ENCODE assay signal across 23 cellular contexts in the genomic region with DNA sequence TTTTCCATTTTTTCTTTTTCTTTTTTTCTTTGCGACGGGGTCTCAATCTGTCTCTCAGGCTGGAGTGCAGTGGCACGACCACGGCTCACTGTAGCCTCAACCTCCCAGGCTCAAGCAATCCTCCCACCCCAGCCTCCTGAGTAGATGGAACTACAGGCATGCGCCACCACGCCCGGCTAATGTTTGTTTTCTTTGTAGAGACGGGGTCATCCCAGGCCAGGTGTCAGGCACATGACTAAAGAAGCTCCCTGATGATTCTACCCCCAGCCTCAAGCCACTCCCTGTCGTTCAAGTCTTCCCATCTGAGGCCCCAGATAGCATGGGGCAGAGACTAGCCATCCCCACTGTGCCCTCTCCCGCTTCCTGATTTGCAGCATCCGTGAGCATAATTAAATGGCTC. TPM values are rescaled to one million over a fixed set of nuclear protein-coding genes. Genes with fewer than 3 reads are reported as not detected.
DNase-seq lines count a peak whose midpoint lies in the region; ATAC-seq, FAIRE-seq and TF ChIP-seq lines count a peak whose summit lies in the region.
"Had no signal": no experiment of that assay in that cellular context is flagged by ENCODE, and none has a peak within 500 bp of the region (broad histone marks: within the 10 kb centered on the region; RNA-seq: fewer than 3 reads in every experiment).

No MANE protein-coding gene starts in this region.

- no peaks in the 10 kb centered on the region for H3K27me3 Mint-ChIP-seq in Caco-2 (ENCODE audit: insufficient read depth, unreplicated experiment)
- H3K27me3 Mint-ChIP-seq in WTC11 (ENCODE audit: low read depth) = peaks cover 10% of the 10 kb centered on the region
- H3K27me3 Mint-ChIP-seq: CD4-positive, alpha-beta T cell had no signal

- no TSS peak for BruUV-seq in Caco-2 (replicated peaks; lab: Mats Ljungman, UMichigan)

- CTCF ChIA-PET in A549 (lab: Yijun Ruan, JAX) (no interaction called here), Caco-2 (lab: Charles Lee) (no interaction called here), WTC11 (lab: Charles Lee) (interaction anchor here (0.5 to 1.1 kb wide), 4 partner anchors 27 to 261 kb away, joined by 3 to 5 read pairs (median 4); no protein-coding TSS in a partner anchor)

- peaks cover 5% of the 10 kb centered on the region for H3K9me3 Mint-ChIP-seq in Caco-2 (ENCODE audit: unreplicated experiment)
- H3K9me3 Mint-ChIP-seq in WTC11 = no peaks in the 10 kb centered on the region
- H3K9me3 Mint-ChIP-seq: CD4-positive, alpha-beta T cell had no signal

- H3K36me3 Mint-ChIP-seq in Caco-2 (ENCODE audit: insufficient read depth, unreplicated experiment) = no peaks in the 10 kb centered on the region
- no peaks in the 10 kb centered on the region for H3K36me3 Mint-ChIP-seq in WTC11

- no peak for TF ChIP-seq EP300 in A549 (IDR thresholded peaks at IDR 0.05)
- TF ChIP-seq EP300 in tibial nerve (IDR thresholded peaks at IDR 0.05) = no peak

- no peaks in the 10 kb centered on the region for H3K36me3 ChIP-seq in Caco-2 (ENCODE audit: control insufficient read depth, insufficient read depth, low read length)
- H3K36me3 ChIP-seq in neuronal stem cell (replicated peaks in 1 of 2; ENCODE audit: control insufficient read depth in 2 of 2, insufficient read depth in 2 of 2, low read length in 2 of 2) = no peaks in the 10 kb centered on the region
- H3K36me3 ChIP-seq in tibial nerve = no peaks in the 10 kb centered on the region

- DNase-seq in A549 (ENCODE audit: low read depth in 1 of 2, low spot score in 1 of 2) = peak in 1 of 2 experiments; percentile 51
- DNase-seq in Caco-2 = peak; percentile 64 to 82
- no peak for DNase-seq in WTC11 (ENCODE audit: low spot score)
- no peak for DNase-seq in neuronal stem cell (ENCODE audit: low spot score)
- DNase-seq in SIG-M5 treated with dmso at 0.1 percent for 504 hours (lab: John Stamatoyannopoulos, UW; ENCODE audit: unreplicated experiment) = no peak
- DNase-seq in effector CD8-positive, alpha-beta T cell (lab: John Stamatoyannopoulos, UW) = no peak
- no peak for DNase-seq in tibial nerve (ENCODE audit: low spot score in 2 of 2)
- DNase-seq: AML-193; CD4-positive, alpha-beta T cell; DMS153; DND-41; EL; GM23248; HCEC 1CT; IMR-90; KBM-7 had no signal

- H3K4me1 ChIP-seq in A549 (peaks cover 41% of the 10 kb centered on the region), Caco-2 (peaks cover 61% of the 10 kb centered on the region), neuronal stem cell (ENCODE audit: control insufficient read depth in 2 of 2, insufficient read depth in 1 of 2, low read depth in 1 of 2, low read length in 2 of 2) (peaks cover 4 to 9% of the 10 kb centered on the region in 2 donors), tibial nerve (no peaks in the 10 kb centered on the region)

- intact Hi-C loops in Caco-2 (cut with micrococcal nuclease; ENCODE audit: unreplicated experiment) = no loop called here

- no peak overlapping the region for H3K4ac ChIP-seq in neuronal stem cell (ENCODE audit: low read length)

- H2BK15ac ChIP-seq in neuronal stem cell (ENCODE audit: low read length) = no peak overlapping the region

- no peaks in the 10 kb centered on the region for H3K79me1 ChIP-seq in neuronal stem cell (ENCODE audit: low read depth, low read length)

- H3K18ac ChIP-seq in neuronal stem cell (ENCODE audit: low read length) = no peak overlapping the region

- H3K9me3 ChIP-seq in A549 = no peaks in the 10 kb centered on the region
- no peaks in the 10 kb centered on the region for H3K9me3 ChIP-seq in Caco-2
- H3K9me3 ChIP-seq in neuronal stem cell (replicated peaks in 1 of 2; ENCODE audit: control insufficient read depth in 2 of 2, insufficient read depth in 1 of 2, low read depth in 1 of 2, low read length in 2 of 2) = no peaks in the 10 kb centered on the region
- H3K9me3 ChIP-seq in tibial nerve = no peaks in the 10 kb centered on the region

- WGBS in A549 (ENCODE audit: missing lambda C conversion rate) = 67% methylated on average over 11 of the region's 11 CpGs
- WGBS in neuronal stem cell (ENCODE audit: extremely low coverage in 2 of 2, insufficient read length in 2 of 2, insufficient replicate concordance in 1 of 2), 2 donors = no CpG with 5 or more reads among the region's 11 CpGs
- WGBS in tibial nerve, 2 donors = 80 to 85% methylated on average over 11 of the region's 11 CpGs

- H3K4me2 ChIP-seq in A549 (peak overlapping the region; percentile 37; the same call in 2 of the 3 replicates), neuronal stem cell (ENCODE audit: insufficient read depth, low read length, poor library complexity, severe bottlenecking) (no peak overlapping the region)

- no peak overlapping the region for H2BK120ac ChIP-seq in neuronal stem cell (ENCODE audit: low read depth, low read length)

- no peak overlapping the region for H4K8ac ChIP-seq in neuronal stem cell (ENCODE audit: low read depth, low read length)

- H3K9ac ChIP-seq in neuronal stem cell (ENCODE audit: low read depth, low read length, poor library complexity) = no peak overlapping the region
- H3K9ac ChIP-seq: GM23248 had no signal

- H3K4me1 Mint-ChIP-seq in Caco-2 (ENCODE audit: low read depth, unreplicated experiment) (peaks cover 45% of the 10 kb centered on the region), WTC11 (peaks cover 25% of the 10 kb centered on the region)

- H3K27ac Mint-ChIP-seq in Caco-2 (ENCODE audit: unreplicated experiment) (peak overlapping the region; percentile 71), WTC11 (no peak overlapping the region)
- H3K27ac Mint-ChIP-seq: CD4-positive, alpha-beta T cell had no signal

- TF ChIP-seq POLR2A in A549 (IDR thresholded peaks at IDR 0.05; ENCODE audit: low read length) (no peak), tibial nerve (IDR thresholded peaks at IDR 0.05) (no peak)

- H3K27me3 ChIP-seq in Caco-2 (replicated peaks; ENCODE audit: control insufficient read depth, insufficient read depth, low read length) (no peaks in the 10 kb centered on the region), neuronal stem cell (ENCODE audit: control insufficient read depth in 3 of 3, insufficient read depth in 3 of 3, low read depth in 1 of 3, low read length in 3 of 3) (no peaks in the 10 kb centered on the region), tibial nerve (no peaks in the 10 kb centered on the region)

- POLR2A ChIA-PET in A549 (lab: Yijun Ruan, JAX) (no interaction called here), Caco-2 (lab: Charles Lee) (interaction anchor here (0.6 kb wide), 1 partner anchor 14 kb away, joined by 5 read pairs; no protein-coding TSS in a partner anchor), WTC11 (lab: Charles Lee) (interaction anchor here (0.7 kb wide), 1 partner anchor 75 kb away, joined by 8 read pairs; no protein-coding TSS in a partner anchor)

- peak overlapping the region in 1 of 2 experiments; percentile 40; a peak in 2 of 6 replicates for H3K27ac ChIP-seq in A549
- H3K27ac ChIP-seq in neuronal stem cell (replicated peaks; ENCODE audit: low read length) = no peak overlapping the region
- H3K27ac ChIP-seq in tibial nerve = no peak overlapping the region
- H3K27ac ChIP-seq: C4-2B, GM23248, HL-60 had no signal

- no peak overlapping the region for H3K23ac ChIP-seq in neuronal stem cell (ENCODE audit: low read depth, low read length, poor library complexity)

- H2AK5ac ChIP-seq in neuronal stem cell (ENCODE audit: low read depth, low read length) = peak overlapping the region; percentile 47

- no peak overlapping the region for H4K91ac ChIP-seq in neuronal stem cell (ENCODE audit: low read depth, low read length, poor library complexity)

- ATAC-seq in A549 (peak in 1 of 2 experiments; percentile 46; a peak in 3 of 6 replicates), WTC11 (peak; percentile 38)

- no peak for TF ChIP-seq RAD21 in A549 (conservative IDR thresholded peaks at IDR 0.05 in 1 of 2, IDR thresholded peaks at IDR 0.05 in 1 of 2)

- H2AFZ ChIP-seq in neuronal stem cell (ENCODE audit: low read length) = no peak overlapping the region
- H2AFZ ChIP-seq: GM23248 had no signal

- peak overlapping the region; percentile 6 for H3K4me3 Mint-ChIP-seq in Caco-2 (ENCODE audit: unreplicated experiment)
- no peak overlapping the region for H3K4me3 Mint-ChIP-seq in WTC11
- H3K4me3 Mint-ChIP-seq: CD4-positive, alpha-beta T cell had no signal

- FAIRE-seq in A549 (lab: Jason Lieb, UNC) = no peak
- FAIRE-seq: A204.1, G401.6, GM12891, GM19239, H54 had no signal

- no peak overlapping the region for H3K4me3 ChIP-seq in A549
- no peak overlapping the region for H3K4me3 ChIP-seq in Caco-2 (ENCODE audit: low read depth, low read length)
- H3K4me3 ChIP-seq in neuronal stem cell (ENCODE audit: low read length in 2 of 2) = no peak overlapping the region
- no peak overlapping the region for H3K4me3 ChIP-seq in tibial nerve
- H3K4me3 ChIP-seq: GM23248 had no signal

- H2BK12ac ChIP-seq in neuronal stem cell (ENCODE audit: low read length) = peak overlapping the region; percentile 26

- H3K14ac ChIP-seq in neuronal stem cell (ENCODE audit: low read length) = no peak overlapping the region

- TF ChIP-seq CTCF in A549 (IDR thresholded peaks at IDR 0.05) (no peak), Caco-2 (IDR thresholded peaks at IDR 0.05; ENCODE audit: insufficient read depth in 1 of 2, low read depth in 1 of 2, low read length in 1 of 2, severe bottlenecking in 1 of 2, unreplicated experiment in 1 of 2) (no peak), WTC11 (IDR thresholded peaks at IDR 0.05) (no peak), tibial nerve (IDR thresholded peaks at IDR 0.05) (no peak)

- H2BK5ac ChIP-seq in neuronal stem cell (ENCODE audit: low read length) = no peak overlapping the region

TF ChIP-seq in A549, 52 proteins besides CTCF, POLR2A, EP300 and RAD21 (continues in another document):
- no peak for TF ChIP-seq HOXB5 (CRISPR knock-in tag; IDR thresholded peaks at IDR 0.05)
- TF ChIP-seq CBX8 (IDR thresholded peaks at IDR 0.05) = no peak
- no peak for TF ChIP-seq JUN (IDR thresholded peaks at IDR 0.05)
- TF ChIP-seq HOXB13 (CRISPR knock-in tag; IDR thresholded peaks at IDR 0.05; ENCODE audit: low read depth) = no peak
- TF ChIP-seq EHF (CRISPR knock-in tag; IDR thresholded peaks at IDR 0.05) = no peak

RNA-seq across cellular contexts. Expression of a gene that starts 9.8 kb away (rescaled TPM):
- 6.7 and 7.5 TPM in 2 replicates for polyA plus RNA-seq in A549 (2011; rRNA removed)
- 2.5 and 4.2 TPM in 2 replicates for polyA plus RNA-seq in A549 (2012; cell fraction: cytosol; rRNA removed)
- polyA plus RNA-seq in A549 (2012; cell fraction: nucleus; rRNA removed) = 3.3 and 4.4 TPM in 2 replicates
- 3.9 to 4.9 TPM (median 4.9 TPM) in 3 replicates for polyA plus RNA-seq in A549 (2017; fragmentation: RNase III; extraction: RNeasy Plus Mini Kit Qiagen cat#74134 plus additional on column Dnase treatment)
- 8.3 and 8.9 TPM in 2 replicates for polyA minus RNA-seq in A549 (2011; rRNA and poly(A)+ RNA removed)
- total RNA-seq in Caco-2 (2022) = 59.1 and 61.4 TPM in 2 replicates
- 52.8 to 103 TPM (median 53.7 TPM) in 3 replicates for total RNA-seq in WTC11 (2021)
- 267 TPM for polyA plus RNA-seq in neuronal stem cell (2013, experiment 1 of 2)
- polyA plus RNA-seq in neuronal stem cell (2013, experiment 2 of 2) = 274 TPM
- total RNA-seq in tibial nerve = 1 to 10 TPM; 5.2 to 7.6 (median 6.7) TPM

Comparison
In these comparisons a context has a peak if more than half of its experiments do, and no peak if none do; other contexts are left out.
1. DNase-seq: peak in Caco-2 (2 of 2); none in WTC11 (single experiment), neuronal stem cell (single experiment), SIG-M5 treated with dmso at 0.1 percent for 504 hours (single experiment), effector CD8-positive, alpha-beta T cell (single experiment) and tibial nerve (0 of 2).